In genomic region chr13:35733832-35734231, GRCh38 we compare ENCODE assay signal across 19 cellular contexts.
A peak's percentile ranks its signal among the peaks of the same experiment; 100 is the strongest.
DNase-seq lines count a peak whose midpoint lies in the region; ATAC-seq and TF ChIP-seq lines count a peak whose summit lies in the region.
"Had no signal": no experiment of that assay in that cellular context is flagged by ENCODE, and none has a peak within 500 bp of the region (broad histone marks: within the 10 kb centered on the region; RNA-seq: fewer than 3 reads in every experiment).

No MANE protein-coding gene starts in this region.

- peaks cover 0 to 46% (median 0%) of the 10 kb centered on the region in 3 donors for H3K4me1 ChIP-seq in gastroesophageal sphincter
- peaks cover 3 to 21% (median 9%) of the 10 kb centered on the region in 5 donors for H3K4me1 ChIP-seq in subcutaneous abdominal adipose tissue (ENCODE audit: control insufficient read depth in 5 of 5, insufficient read depth in 5 of 5, low read length in 5 of 5)

- H3K27ac Mint-ChIP-seq in nephron progenitor cell (peak overlapping the region; percentile 78), CD14-positive monocyte (no peak overlapping the region)
- H3K27ac Mint-ChIP-seq: activated naive CD8-positive, alpha-beta T cell treated with anti-CD3 and anti-CD28 coated beads, Interleukin-2, amount 50 U/mL, for 24 hours; natural killer cell treated with Interleukin-12 subunit alpha and Interleukin-12 subunit beta and Interleukin-15 and Interleukin-18, amount 100 ng/mL, for 72 hours; stimulated activated memory B cell treated with anti-CD40 and anti-IgM and Interleukin-4, amounts not matched to agents 10 μg/mL and 1 μg/mL and 100 μg/mL, for 72 hours had no signal

- peak; percentile 53 for ATAC-seq in gastroesophageal sphincter
- ATAC-seq: activated naive CD8-positive, alpha-beta T cell treated with anti-CD3 and anti-CD28 coated beads, Interleukin-2, amount 50 U/mL, for 24 hours; natural killer cell treated with Interleukin-12 subunit alpha and Interleukin-12 subunit beta and Interleukin-15 and Interleukin-18, amount 100 ng/mL, for 72 hours; stimulated activated memory B cell treated with anti-CD40 and anti-IgM and Interleukin-4, amounts not matched to agents 10 μg/mL and 1 μg/mL and 100 μg/mL, for 72 hours had no signal

- TF ChIP-seq POLR2A in gastroesophageal sphincter (IDR thresholded peaks at IDR 0.05) (no peak), erythroblast (IDR thresholded peaks at IDR 0.05; ENCODE audit: low read length) (no peak)

- peaks cover 37% of the 10 kb centered on the region for H3K4me1 Mint-ChIP-seq in nephron progenitor cell
- no peaks in the 10 kb centered on the region for H3K4me1 Mint-ChIP-seq in CD14-positive monocyte
- H3K4me1 Mint-ChIP-seq: activated naive CD8-positive, alpha-beta T cell treated with anti-CD3 and anti-CD28 coated beads, Interleukin-2, amount 50 U/mL, for 24 hours; stimulated activated memory B cell treated with anti-CD40 and anti-IgM and Interleukin-4, amounts not matched to agents 10 μg/mL and 1 μg/mL and 100 μg/mL, for 72 hours had no signal

- no peak overlapping the region for H3K4me3 Mint-ChIP-seq in nephron progenitor cell
- H3K4me3 Mint-ChIP-seq in CD14-positive monocyte, result no peak overlapping the region
- H3K4me3 Mint-ChIP-seq: activated naive CD8-positive, alpha-beta T cell treated with anti-CD3 and anti-CD28 coated beads, Interleukin-2, amount 50 U/mL, for 24 hours; natural killer cell treated with Interleukin-12 subunit alpha and Interleukin-12 subunit beta and Interleukin-15 and Interleukin-18, amount 100 ng/mL, for 72 hours; stimulated activated memory B cell treated with anti-CD40 and anti-IgM and Interleukin-4, amounts not matched to agents 10 μg/mL and 1 μg/mL and 100 μg/mL, for 72 hours had no signal

- H3K4me3 ChIP-seq in gastroesophageal sphincter (no peak overlapping the region), subcutaneous abdominal adipose tissue (ENCODE audit: low read depth in 1 of 5, low read length in 5 of 5) (peak overlapping the region; percentile 14 to 27 (median 24))
- H3K4me3 ChIP-seq: thyroid gland had no signal

- H3K36me3 ChIP-seq in gastroesophageal sphincter (no peaks in the 10 kb centered on the region), subcutaneous abdominal adipose tissue (ENCODE audit: control insufficient read depth in 5 of 5, insufficient read depth in 5 of 5, low read length in 5 of 5) (no peaks in the 10 kb centered on the region)
- H3K36me3 ChIP-seq: thyroid gland had no signal

- TF ChIP-seq EP300 in gastroesophageal sphincter (IDR thresholded peaks at IDR 0.05), result no peak

- H3K27me3 Mint-ChIP-seq in nephron progenitor cell (ENCODE audit: low read depth, poor library complexity) (peaks cover 7% of the 10 kb centered on the region), CD14-positive monocyte (ENCODE audit: low read depth in 3 of 3) (peaks cover 0 to 1% (median 0%) of the 10 kb centered on the region in 3 donors)
- H3K27me3 Mint-ChIP-seq: activated naive CD8-positive, alpha-beta T cell treated with anti-CD3 and anti-CD28 coated beads, Interleukin-2, amount 50 U/mL, for 24 hours; natural killer cell treated with Interleukin-12 subunit alpha and Interleukin-12 subunit beta and Interleukin-15 and Interleukin-18, amount 100 ng/mL, for 72 hours; stimulated activated memory B cell treated with anti-CD40 and anti-IgM and Interleukin-4, amounts not matched to agents 10 μg/mL and 1 μg/mL and 100 μg/mL, for 72 hours had no signal

- no peaks in the 10 kb centered on the region for H3K9me3 ChIP-seq in gastroesophageal sphincter
- no peaks in the 10 kb centered on the region for H3K9me3 ChIP-seq in subcutaneous abdominal adipose tissue (ENCODE audit: control insufficient read depth in 5 of 5, low read length in 5 of 5)
- H3K9me3 ChIP-seq: thyroid gland had no signal

- H3K9me3 Mint-ChIP-seq in nephron progenitor cell (no peaks in the 10 kb centered on the region), CD14-positive monocyte (peaks cover 0 to 10% (median under 1%) of the 10 kb centered on the region in 7 donors)
- H3K9me3 Mint-ChIP-seq: activated naive CD8-positive, alpha-beta T cell treated with anti-CD3 and anti-CD28 coated beads, Interleukin-2, amount 50 U/mL, for 24 hours; natural killer cell treated with Interleukin-12 subunit alpha and Interleukin-12 subunit beta and Interleukin-15 and Interleukin-18, amount 100 ng/mL, for 72 hours; stimulated activated memory B cell treated with anti-CD40 and anti-IgM and Interleukin-4, amounts not matched to agents 10 μg/mL and 1 μg/mL and 100 μg/mL, for 72 hours had no signal

- H3K9ac ChIP-seq in subcutaneous abdominal adipose tissue (ENCODE audit: low read length in 5 of 5), result peak overlapping the region in 1 of 5 donors; percentile 6

- H3K36me3 Mint-ChIP-seq in nephron progenitor cell (ENCODE audit: low read depth) (no peaks in the 10 kb centered on the region), CD14-positive monocyte (no peaks in the 10 kb centered on the region)
- H3K36me3 Mint-ChIP-seq: natural killer cell treated with Interleukin-12 subunit alpha and Interleukin-12 subunit beta and Interleukin-15 and Interleukin-18, amount 100 ng/mL, for 72 hours; stimulated activated memory B cell treated with anti-CD40 and anti-IgM and Interleukin-4, amounts not matched to agents 10 μg/mL and 1 μg/mL and 100 μg/mL, for 72 hours had no signal

- TF ChIP-seq CTCF in gastroesophageal sphincter (IDR thresholded peaks at IDR 0.05), result no peak
- no peak for TF ChIP-seq CTCF in nephron progenitor cell (IDR thresholded peaks at IDR 0.05)
- TF ChIP-seq CTCF in CD14-positive monocyte (IDR thresholded peaks at IDR 0.05), result no peak

- 37 to 42% methylated on average over 2 to 4 of the region's 4 CpGs for WGBS in gastroesophageal sphincter (ENCODE audit: low coverage in 1 of 2), 2 donors

- DNase-seq in amniotic epithelial cell (ENCODE audit: low read depth) (peak; percentile 60), nephron progenitor cell (no peak), erythroblast (lab: John Stamatoyannopoulos, UW) (no peak), CD14-positive monocyte (ENCODE audit: low spot score) (no peak), NCI-H2081 treated with DMSO at 0.1 percent for 48 hours (lab: John Stamatoyannopoulos, UW) (no peak)
- DNase-seq: activated naive CD8-positive, alpha-beta T cell treated with anti-CD3 and anti-CD28 coated beads, Interleukin-2, amount 50 U/mL, for 24 hours; caudate nucleus; DND-41; effector CD8-positive, alpha-beta T cell; KG1; kidney; MV-4-11; NCI-H1930; NCI-H345; thyroid gland had no signal

- intact Hi-C loops in CD14-positive monocyte (cut with micrococcal nuclease), result no loop called here

- no peaks in the 10 kb centered on the region for H3K27me3 ChIP-seq in gastroesophageal sphincter
- no peaks in the 10 kb centered on the region for H3K27me3 ChIP-seq in subcutaneous abdominal adipose tissue (ENCODE audit: control insufficient read depth in 5 of 5, insufficient read depth in 4 of 5, low read length in 5 of 5)
- H3K27me3 ChIP-seq: thyroid gland had no signal

- H3K27ac ChIP-seq in gastroesophageal sphincter, result peak overlapping the region in 2 of 4 donors; percentile 57 to 65
- H3K27ac ChIP-seq in subcutaneous abdominal adipose tissue (ENCODE audit: low read depth, low read length), result peak overlapping the region; percentile 16

Comparison
In these comparisons a context has a peak if more than half of its experiments do, and no peak if none do; other contexts are left out.
1. H3K4me3 ChIP-seq: peak in subcutaneous abdominal adipose tissue (5 of 5); none in gastroesophageal sphincter (0 of 2).